In the genomic region with DNA sequence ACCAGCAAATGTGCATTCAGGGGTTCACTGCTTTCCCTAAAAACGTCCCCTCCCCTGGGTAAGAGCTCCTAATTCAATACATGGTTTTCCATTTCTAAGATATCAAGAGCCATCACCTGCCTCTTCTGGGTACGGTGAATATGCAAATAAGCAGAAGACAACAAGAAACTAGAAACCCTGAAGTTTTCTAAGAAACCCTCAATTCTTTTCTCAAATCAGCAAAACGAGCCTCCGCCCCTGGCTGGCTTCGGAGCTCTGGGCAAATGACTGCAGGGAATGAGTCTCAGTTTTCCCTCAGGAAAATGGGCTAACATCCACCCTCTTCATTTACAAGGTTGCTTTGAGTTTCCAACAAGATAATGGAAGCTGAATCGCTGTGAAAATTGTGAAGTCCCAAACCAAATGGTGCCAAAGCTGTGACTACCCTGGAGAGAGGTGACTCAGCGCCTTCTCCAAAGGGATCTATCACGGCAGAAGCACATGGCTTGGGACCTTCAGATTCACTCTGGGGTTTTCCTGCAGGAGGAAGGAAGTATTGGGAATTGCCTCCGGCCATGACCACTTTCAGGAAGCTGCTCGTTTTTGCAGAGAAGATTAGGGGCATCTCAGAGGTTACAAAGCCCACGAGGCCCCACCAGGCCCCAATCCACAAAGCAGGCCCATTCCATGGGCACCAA, we compare ENCODE assay signal across 14 cellular contexts. TPM values are rescaled to one million over a fixed set of nuclear protein-coding genes. Genes with fewer than 3 reads are reported as not detected.
DNase-seq lines count a peak whose midpoint lies in the region; ATAC-seq, FAIRE-seq and TF ChIP-seq lines count a peak whose summit lies in the region.
"Had no signal": no experiment of that assay in that cellular context is flagged by ENCODE, and none has a peak within 500 bp of the region (broad histone marks: within the 10 kb centered on the region; RNA-seq: fewer than 3 reads in every experiment).

No MANE protein-coding gene starts in this region.

- H3K36me3 ChIP-seq in pancreas: no peaks in the 10 kb centered on the region
- no peaks in the 10 kb centered on the region for H3K36me3 ChIP-seq in OCI-LY7 (ENCODE audit: insufficient read depth, low read length)
- H3K36me3 ChIP-seq: adrenal gland had no signal

- CTCF ChIA-PET in OCI-LY7 (lab: Charles Lee; ENCODE audit: unreplicated experiment): no interaction called here

- no peaks in the 10 kb centered on the region for H3K27me3 ChIP-seq in pancreas
- H3K27me3 ChIP-seq: adrenal gland had no signal

- POLR2A ChIA-PET in OCI-LY7 (lab: Charles Lee): interaction anchor here (0.6 to 0.7 kb wide), 2 partner anchors 13 to 116 kb away, joined by 3 read pairs; no protein-coding TSS in a partner anchor

- H4K20me1 ChIP-seq in OCI-LY7 (ENCODE audit: insufficient read depth, low read length): no peaks in the 10 kb centered on the region

- no peak overlapping the region for H3K4me2 ChIP-seq in OCI-LY7 (ENCODE audit: low read length)

- ATAC-seq in T-helper 17 cell (peak; percentile 59), pancreas (no peak), GM19463 (IDR thresholded peaks at IDR 0.05; ENCODE audit: unreplicated experiment) (no peak)
- no peak for ATAC-seq in effector memory CD8-positive, alpha-beta T cell (replicated peaks)
- ATAC-seq: activated CD8-positive, alpha-beta T cell treated with anti-CD3 and anti-CD28 coated beads, Interleukin-2, amount 10 ng/mL, durations not matched to agents 7 days and 5 days; sciatic nerve had no signal

- no peaks in the 10 kb centered on the region for H3K79me2 ChIP-seq in OCI-LY7 (ENCODE audit: insufficient read depth, low read depth, low read length)

- H3K27me3 Mint-ChIP-seq in T-helper 17 cell: no peaks in the 10 kb centered on the region
- H3K27me3 Mint-ChIP-seq in effector memory CD8-positive, alpha-beta T cell: no peaks in the 10 kb centered on the region

- no TSS peak for BruUV-seq in OCI-LY7 (replicated peaks; lab: Mats Ljungman, UMichigan)

- H3K9me3 Mint-ChIP-seq in effector memory CD8-positive, alpha-beta T cell: no peaks in the 10 kb centered on the region

- no peaks in the 10 kb centered on the region for H3K9me2 ChIP-seq in OCI-LY7 (ENCODE audit: insufficient read depth, low read length)

- H3K9me3 ChIP-seq in T-helper 17 cell (ENCODE audit: control insufficient read depth, low read length, poor library complexity, severe bottlenecking): no peaks in the 10 kb centered on the region
- no peaks in the 10 kb centered on the region for H3K9me3 ChIP-seq in pancreas
- no peaks in the 10 kb centered on the region for H3K9me3 ChIP-seq in OCI-LY7 (ENCODE audit: low read length)
- H3K9me3 ChIP-seq: adrenal gland had no signal

- H3K4me3 Mint-ChIP-seq in T-helper 17 cell: peak overlapping the region; percentile 82
- no peak overlapping the region for H3K4me3 Mint-ChIP-seq in effector memory CD8-positive, alpha-beta T cell
- H3K4me3 Mint-ChIP-seq: activated CD8-positive, alpha-beta T cell treated with anti-CD3 and anti-CD28 coated beads, Interleukin-2, amount 10 ng/mL, durations not matched to agents 7 days and 5 days had no signal

- H3K4me3 ChIP-seq in pancreas (no peak overlapping the region), OCI-LY7 (ENCODE audit: low read depth, low read length, poor library complexity, severe bottlenecking) (no peak overlapping the region)
- H3K4me3 ChIP-seq: adrenal gland had no signal

- H3K27ac Mint-ChIP-seq in T-helper 17 cell: peak overlapping the region; percentile 87
- H3K27ac Mint-ChIP-seq in effector memory CD8-positive, alpha-beta T cell: peak overlapping the region in 1 of 2 donors; percentile 16
- H3K27ac Mint-ChIP-seq: activated CD8-positive, alpha-beta T cell treated with anti-CD3 and anti-CD28 coated beads, Interleukin-2, amount 10 ng/mL, durations not matched to agents 7 days and 5 days had no signal

- no peaks in the 10 kb centered on the region for H3K36me3 Mint-ChIP-seq in T-helper 17 cell (ENCODE audit: low read depth)
- H3K36me3 Mint-ChIP-seq in effector memory CD8-positive, alpha-beta T cell (ENCODE audit: insufficient read depth): peaks cover 5% of the 10 kb centered on the region

- intact Hi-C loops in pancreas (cut with DNase I) (no loop called here), OCI-LY7 (cut with micrococcal nuclease; ENCODE audit: unreplicated experiment) (no loop called here)

- H2AFZ ChIP-seq in OCI-LY7 (ENCODE audit: low read length): no peak overlapping the region

- DNase-seq in AG20443 (ENCODE audit: low spot score) (peak; percentile 67), GM19239 (ENCODE audit: insufficient read length, low spot score) (no peak), T-helper 17 cell (no peak), kidney tubule cell (ENCODE audit: low spot score) (peak; percentile 34), pancreas (no peak), OCI-LY7 (ENCODE audit: low spot score) (no peak)
- DNase-seq in effector memory CD8-positive, alpha-beta T cell: no peak
- DNase-seq: activated CD8-positive, alpha-beta T cell treated with anti-CD3 and anti-CD28 coated beads, Interleukin-2, amount 10 ng/mL, durations not matched to agents 7 days and 5 days; effector CD8-positive, alpha-beta T cell; NCI-H446 treated with DMSO at 0.1 percent for 48 hours; SIG-M5 had no signal

- FAIRE-seq in GM19239 (lab: Jason Lieb, UNC) (peak; percentile 69), pancreas (lab: Jason Lieb, UNC) (no peak)

- peaks cover 34% of the 10 kb centered on the region for H3K4me1 Mint-ChIP-seq in T-helper 17 cell
- H3K4me1 Mint-ChIP-seq in effector memory CD8-positive, alpha-beta T cell (ENCODE audit: low read depth in 2 of 2): peaks cover 6 to 16% of the 10 kb centered on the region in 2 donors

- no peak overlapping the region for H3K27ac ChIP-seq in pancreas
- no peak overlapping the region for H3K27ac ChIP-seq in OCI-LY7 (ENCODE audit: low read depth, low read length, poor library complexity, severe bottlenecking)
- H3K27ac ChIP-seq: adrenal gland had no signal

- TF ChIP-seq CTCF in pancreas (IDR thresholded peaks at IDR 0.05) (no peak), OCI-LY7 (conservative IDR thresholded peaks at IDR 0.05; ENCODE audit: low read length) (no peak)

- WGBS in pancreas, 2 donors: 62 to 79% methylated on average over 11 of the region's 11 CpGs

- no peaks in the 10 kb centered on the region for H3K4me1 ChIP-seq in pancreas
- H3K4me1 ChIP-seq in OCI-LY7 (ENCODE audit: insufficient read depth, low read length, poor library complexity, severe bottlenecking): peaks cover 7% of the 10 kb centered on the region
- H3K4me1 ChIP-seq: adrenal gland had no signal

RNA-seq across cellular contexts. Expression of a gene that starts 26.6 kb away (rescaled TPM):
- 100 to 1,000 TPM; 465 to 578 TPM for total RNA-seq in T-helper 17 cell
- total RNA-seq in pancreas: 10 to 100 TPM in 2 of 6 donors, 1 to 10 TPM in 4; 3.1 to 12.0 (median 5.8) TPM
- polyA plus RNA-seq in pancreas: 1 to 10 TPM; 3.4 to 3.7 TPM
- total RNA-seq in OCI-LY7 (2014; rRNA removed; shearing (Covaris generic)): 4.5 and 8.6 TPM in 2 replicates
- total RNA-seq in OCI-LY7 (2022): 6.2 and 8.2 TPM in 2 replicates

Comparison
In these comparisons a context has a peak if more than half of its experiments do, and no peak if none do; other contexts are left out.
1. DNase-seq: peak in AG20443 (single experiment) and kidney tubule cell (single experiment); none in GM19239 (single experiment), T-helper 17 cell (0 of 3), pancreas (0 of 6), OCI-LY7 (single experiment) and effector memory CD8-positive, alpha-beta T cell (0 of 3).
2. RNA of a gene that starts 26.6 kb away (total RNA-seq): 465 to 578 TPM in T-helper 17 cell; 4.5 to 8.6 TPM in OCI-LY7 and 3.1 to 12.0 TPM in pancreas; every median in the first group is over 10 times any median in the second.